ENCODE assay signal across 1 cellular context in the genomic region with DNA sequence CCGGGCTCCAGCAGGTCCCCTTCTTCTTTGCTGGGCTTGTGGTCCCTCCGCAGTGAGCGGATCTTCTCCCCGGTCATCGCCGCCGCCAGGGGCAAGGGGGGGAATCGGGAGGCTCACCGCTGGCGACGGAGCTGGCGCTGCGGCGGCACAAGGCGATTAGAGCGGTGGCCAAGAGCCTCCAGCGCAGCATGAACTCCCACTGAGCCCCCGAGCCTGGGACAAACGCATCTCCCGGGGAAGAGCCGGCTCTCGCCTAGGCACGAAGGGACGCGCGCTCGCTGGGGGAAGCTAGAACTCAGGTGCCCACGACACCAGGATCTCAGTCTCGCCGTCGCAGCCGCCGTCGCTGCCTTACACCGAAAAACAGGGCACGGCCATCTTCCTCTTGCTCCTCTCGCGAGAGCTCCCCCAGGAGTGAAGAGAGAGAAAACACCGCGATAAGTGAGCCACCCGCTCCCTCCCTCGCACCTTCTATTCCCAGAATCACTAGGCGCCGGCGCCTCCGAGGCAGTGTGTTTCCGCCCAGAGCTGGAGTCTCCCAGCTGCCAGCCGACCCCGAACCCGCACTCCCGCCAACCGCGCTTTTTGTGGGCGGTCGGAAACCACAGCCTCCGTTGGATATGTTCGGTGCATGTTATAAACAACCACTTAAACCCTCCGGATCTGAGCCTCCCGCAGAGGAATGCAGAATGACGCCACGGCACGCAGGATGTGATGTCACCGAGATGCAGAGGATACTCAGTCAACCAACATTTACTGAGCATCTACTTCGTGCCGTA.
TF ChIP-seq lines count a peak whose summit lies in the region.

A gene with protein sequence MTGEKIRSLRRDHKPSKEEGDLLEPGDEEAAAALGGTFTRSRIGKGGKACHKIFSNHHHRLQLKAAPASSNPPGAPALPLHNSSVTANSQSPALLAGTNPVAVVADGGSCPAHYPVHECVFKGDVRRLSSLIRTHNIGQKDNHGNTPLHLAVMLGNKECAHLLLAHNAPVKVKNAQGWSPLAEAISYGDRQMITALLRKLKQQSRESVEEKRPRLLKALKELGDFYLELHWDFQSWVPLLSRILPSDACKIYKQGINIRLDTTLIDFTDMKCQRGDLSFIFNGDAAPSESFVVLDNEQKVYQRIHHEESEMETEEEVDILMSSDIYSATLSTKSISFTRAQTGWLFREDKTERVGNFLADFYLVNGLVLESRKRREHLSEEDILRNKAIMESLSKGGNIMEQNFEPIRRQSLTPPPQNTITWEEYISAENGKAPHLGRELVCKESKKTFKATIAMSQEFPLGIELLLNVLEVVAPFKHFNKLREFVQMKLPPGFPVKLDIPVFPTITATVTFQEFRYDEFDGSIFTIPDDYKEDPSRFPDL (minus strand): TSS at position 391 of the 779 bp plus-strand sequence. CDS start 314 bp downstream, at position 77.

TF ChIP-seq in K562, 482 proteins besides CTCF, POLR2A, EP300 and RAD21 (continued from another document and continues in another):
- TF ChIP-seq, protein P1, sequence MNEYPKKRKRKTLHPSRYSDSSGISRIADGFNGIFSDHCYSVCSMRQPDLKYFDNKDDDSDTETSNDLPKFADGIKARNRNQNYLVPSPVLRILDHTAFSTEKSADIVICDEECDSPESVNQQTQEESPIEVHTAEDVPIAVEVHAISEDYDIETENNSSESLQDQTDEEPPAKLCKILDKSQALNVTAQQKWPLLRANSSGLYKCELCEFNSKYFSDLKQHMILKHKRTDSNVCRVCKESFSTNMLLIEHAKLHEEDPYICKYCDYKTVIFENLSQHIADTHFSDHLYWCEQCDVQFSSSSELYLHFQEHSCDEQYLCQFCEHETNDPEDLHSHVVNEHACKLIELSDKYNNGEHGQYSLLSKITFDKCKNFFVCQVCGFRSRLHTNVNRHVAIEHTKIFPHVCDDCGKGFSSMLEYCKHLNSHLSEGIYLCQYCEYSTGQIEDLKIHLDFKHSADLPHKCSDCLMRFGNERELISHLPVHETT (CRISPR knock-in tag; conservative IDR thresholded peaks at IDR 0.05 in 1 of 2, IDR thresholded peaks at IDR 0.05 in 1 of 2) = peak in 1 of 2 experiments; percentile 58; a peak in 2 of 4 replicates
- TF ChIP-seq ASH1L (IDR thresholded peaks at IDR 0.05; ENCODE audit: borderline replicate concordance, low read depth, partially characterized antibody) = peak; percentile 33
- no peak for TF ChIP-seq ZNF41 (CRISPR knock-in tag; conservative IDR thresholded peaks at IDR 0.05)
- peak; percentile 63; the same call in 1 of the 2 replicates for TF ChIP-seq ZNF830 (CRISPR knock-in tag; IDR thresholded peaks at IDR 0.05)
- TF ChIP-seq, protein P2, sequence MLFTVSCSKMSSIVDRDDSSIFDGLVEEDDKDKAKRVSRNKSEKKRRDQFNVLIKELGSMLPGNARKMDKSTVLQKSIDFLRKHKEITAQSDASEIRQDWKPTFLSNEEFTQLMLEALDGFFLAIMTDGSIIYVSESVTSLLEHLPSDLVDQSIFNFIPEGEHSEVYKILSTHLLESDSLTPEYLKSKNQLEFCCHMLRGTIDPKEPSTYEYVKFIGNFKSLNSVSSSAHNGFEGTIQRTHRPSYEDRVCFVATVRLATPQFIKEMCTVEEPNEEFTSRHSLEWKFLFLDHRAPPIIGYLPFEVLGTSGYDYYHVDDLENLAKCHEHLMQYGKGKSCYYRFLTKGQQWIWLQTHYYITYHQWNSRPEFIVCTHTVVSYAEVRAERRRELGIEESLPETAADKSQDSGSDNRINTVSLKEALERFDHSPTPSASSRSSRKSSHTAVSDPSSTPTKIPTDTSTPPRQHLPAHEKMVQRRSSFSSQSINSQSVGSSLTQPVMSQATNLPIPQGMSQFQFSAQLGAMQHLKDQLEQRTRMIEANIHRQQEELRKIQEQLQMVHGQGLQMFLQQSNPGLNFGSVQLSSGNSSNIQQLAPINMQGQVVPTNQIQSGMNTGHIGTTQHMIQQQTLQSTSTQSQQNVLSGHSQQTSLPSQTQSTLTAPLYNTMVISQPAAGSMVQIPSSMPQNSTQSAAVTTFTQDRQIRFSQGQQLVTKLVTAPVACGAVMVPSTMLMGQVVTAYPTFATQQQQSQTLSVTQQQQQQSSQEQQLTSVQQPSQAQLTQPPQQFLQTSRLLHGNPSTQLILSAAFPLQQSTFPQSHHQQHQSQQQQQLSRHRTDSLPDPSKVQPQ (CRISPR knock-in tag; IDR thresholded peaks at IDR 0.05; ENCODE audit: borderline replicate concordance) = no peak
- 0 out of 2 replicates have a peak, but pooled peaks have one; percentile 37 for TF ChIP-seq ZNF24 (IDR thresholded peaks at IDR 0.05)
- peak; percentile 53; the same call in 1 of the 2 replicates for TF ChIP-seq TOE1 (IDR thresholded peaks at IDR 0.05; ENCODE audit: borderline replicate concordance)
- TF ChIP-seq TOE1 (CRISPR knock-in tag; IDR thresholded peaks at IDR 0.05; ENCODE audit: borderline replicate concordance, low read depth) = 0 out of 2 replicates have a peak, but pooled peaks have one; percentile 43
- TF ChIP-seq ZNF140 (CRISPR knock-in tag; IDR thresholded peaks at IDR 0.05) = no peak
- TF ChIP-seq ZNF12 (CRISPR knock-in tag; IDR thresholded peaks at IDR 0.05) = peak; percentile 72; the same call in 1 of the 2 replicates
- no peak for TF ChIP-seq FUS (optimal IDR thresholded peaks at IDR 0.05; ENCODE audit: low read depth, low read length)
- TF ChIP-seq, protein P3, sequence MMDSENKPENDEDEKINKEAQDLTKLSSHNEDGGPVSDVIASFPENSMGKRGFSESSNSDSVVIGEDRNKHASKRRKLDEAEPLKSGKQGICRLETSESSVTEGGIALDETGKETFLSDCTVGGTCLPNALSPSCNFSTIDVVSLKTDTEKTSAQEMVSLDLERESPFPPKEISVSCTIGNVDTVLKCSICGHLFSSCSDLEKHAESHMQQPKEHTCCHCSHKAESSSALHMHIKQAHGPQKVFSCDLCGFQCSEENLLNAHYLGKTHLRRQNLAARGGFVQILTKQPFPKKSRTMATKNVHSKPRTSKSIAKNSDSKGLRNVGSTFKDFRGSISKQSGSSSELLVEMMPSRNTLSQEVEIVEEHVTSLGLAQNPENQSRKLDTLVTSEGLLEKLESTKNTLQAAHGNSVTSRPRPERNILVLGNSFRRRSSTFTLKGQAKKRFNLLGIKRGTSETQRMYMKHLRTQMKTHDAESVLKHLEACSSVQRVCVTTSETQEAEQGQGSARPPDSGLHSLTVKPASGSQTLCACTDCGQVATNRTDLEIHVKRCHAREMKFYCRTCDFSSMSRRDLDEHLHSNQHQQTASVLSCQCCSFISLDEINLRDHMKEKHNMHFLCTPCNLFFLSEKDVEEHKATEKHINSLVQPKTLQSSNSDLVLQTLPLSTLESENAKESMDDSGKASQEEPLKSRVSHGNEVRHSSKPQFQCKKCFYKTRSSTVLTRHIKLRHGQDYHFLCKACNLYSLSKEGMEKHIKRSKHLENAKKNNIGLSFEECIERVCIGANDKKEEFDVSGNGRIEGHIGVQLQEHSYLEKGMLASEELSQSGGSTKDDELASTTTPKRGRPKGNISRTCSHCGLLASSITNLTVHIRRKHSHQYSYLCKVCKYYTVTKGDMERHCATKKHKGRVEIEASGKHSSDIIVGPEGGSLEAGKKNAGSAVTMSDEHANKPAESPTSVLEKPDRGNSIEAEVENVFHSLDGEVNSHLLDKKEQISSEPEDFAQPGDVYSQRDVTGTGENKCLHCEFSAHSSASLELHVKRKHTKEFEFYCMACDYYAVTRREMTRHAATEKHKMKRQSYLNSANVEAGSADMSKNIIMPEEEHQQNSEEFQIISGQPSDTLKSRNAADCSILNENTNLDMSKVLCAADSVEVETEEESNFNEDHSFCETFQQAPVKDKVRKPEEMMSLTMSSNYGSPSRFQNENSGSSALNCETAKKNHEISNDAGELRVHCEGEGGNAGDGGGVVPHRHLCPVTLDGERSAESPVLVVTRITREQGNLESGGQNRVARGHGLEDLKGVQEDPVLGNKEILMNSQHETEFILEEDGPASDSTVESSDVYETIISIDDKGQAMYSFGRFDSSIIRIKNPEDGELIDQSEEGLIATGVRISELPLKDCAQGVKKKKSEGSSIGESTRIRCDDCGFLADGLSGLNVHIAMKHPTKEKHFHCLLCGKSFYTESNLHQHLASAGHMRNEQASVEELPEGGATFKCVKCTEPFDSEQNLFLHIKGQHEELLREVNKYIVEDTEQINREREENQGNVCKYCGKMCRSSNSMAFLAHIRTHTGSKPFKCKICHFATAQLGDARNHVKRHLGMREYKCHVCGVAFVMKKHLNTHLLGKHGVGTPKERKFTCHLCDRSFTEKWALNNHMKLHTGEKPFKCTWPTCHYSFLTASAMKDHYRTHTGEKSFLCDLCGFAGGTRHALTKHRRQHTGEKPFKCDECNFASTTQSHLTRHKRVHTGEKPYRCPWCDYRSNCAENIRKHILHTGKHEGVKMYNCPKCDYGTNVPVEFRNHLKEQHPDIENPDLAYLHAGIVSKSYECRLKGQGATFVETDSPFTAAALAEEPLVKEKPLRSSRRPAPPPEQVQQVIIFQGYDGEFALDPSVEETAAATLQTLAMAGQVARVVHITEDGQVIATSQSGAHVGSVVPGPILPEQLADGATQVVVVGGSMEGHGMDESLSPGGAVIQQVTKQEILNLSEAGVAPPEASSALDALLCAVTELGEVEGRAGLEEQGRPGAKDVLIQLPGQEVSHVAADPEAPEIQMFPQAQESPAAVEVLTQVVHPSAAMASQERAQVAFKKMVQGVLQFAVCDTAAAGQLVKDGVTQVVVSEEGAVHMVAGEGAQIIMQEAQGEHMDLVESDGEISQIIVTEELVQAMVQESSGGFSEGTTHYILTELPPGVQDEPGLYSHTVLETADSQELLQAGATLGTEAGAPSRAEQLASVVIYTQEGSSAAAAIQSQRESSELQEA (IDR thresholded peaks at IDR 0.05; ENCODE audit: low read depth) = no peak
- TF ChIP-seq, protein P4, sequence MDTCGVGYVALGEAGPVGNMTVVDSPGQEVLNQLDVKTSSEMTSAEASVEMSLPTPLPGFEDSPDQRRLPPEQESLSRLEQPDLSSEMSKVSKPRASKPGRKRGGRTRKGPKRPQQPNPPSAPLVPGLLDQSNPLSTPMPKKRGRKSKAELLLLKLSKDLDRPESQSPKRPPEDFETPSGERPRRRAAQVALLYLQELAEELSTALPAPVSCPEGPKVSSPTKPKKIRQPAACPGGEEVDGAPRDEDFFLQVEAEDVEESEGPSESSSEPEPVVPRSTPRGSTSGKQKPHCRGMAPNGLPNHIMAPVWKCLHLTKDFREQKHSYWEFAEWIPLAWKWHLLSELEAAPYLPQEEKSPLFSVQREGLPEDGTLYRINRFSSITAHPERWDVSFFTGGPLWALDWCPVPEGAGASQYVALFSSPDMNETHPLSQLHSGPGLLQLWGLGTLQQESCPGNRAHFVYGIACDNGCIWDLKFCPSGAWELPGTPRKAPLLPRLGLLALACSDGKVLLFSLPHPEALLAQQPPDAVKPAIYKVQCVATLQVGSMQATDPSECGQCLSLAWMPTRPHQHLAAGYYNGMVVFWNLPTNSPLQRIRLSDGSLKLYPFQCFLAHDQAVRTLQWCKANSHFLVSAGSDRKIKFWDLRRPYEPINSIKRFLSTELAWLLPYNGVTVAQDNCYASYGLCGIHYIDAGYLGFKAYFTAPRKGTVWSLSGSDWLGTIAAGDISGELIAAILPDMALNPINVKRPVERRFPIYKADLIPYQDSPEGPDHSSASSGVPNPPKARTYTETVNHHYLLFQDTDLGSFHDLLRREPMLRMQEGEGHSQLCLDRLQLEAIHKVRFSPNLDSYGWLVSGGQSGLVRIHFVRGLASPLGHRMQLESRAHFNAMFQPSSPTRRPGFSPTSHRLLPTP (IDR thresholded peaks at IDR 0.05; ENCODE audit: borderline replicate concordance, extremely low read depth, insufficient read length) = no peak
- no peak for TF ChIP-seq NFYB (IDR thresholded peaks at IDR 0.05; ENCODE audit: extremely low read depth, insufficient read length)
- TF ChIP-seq ZNF79 (CRISPR knock-in tag; IDR thresholded peaks at IDR 0.05; ENCODE audit: low read depth) = 0 out of 2 replicates have a peak, but pooled peaks have one; percentile 20
- TF ChIP-seq ZNF584 (CRISPR knock-in tag; IDR thresholded peaks at IDR 0.05; ENCODE audit: low read depth) = no peak
- TF ChIP-seq SNRNP70 (optimal IDR thresholded peaks at IDR 0.05; ENCODE audit: low read depth, low read length) = no peak
- TF ChIP-seq, protein P5, sequence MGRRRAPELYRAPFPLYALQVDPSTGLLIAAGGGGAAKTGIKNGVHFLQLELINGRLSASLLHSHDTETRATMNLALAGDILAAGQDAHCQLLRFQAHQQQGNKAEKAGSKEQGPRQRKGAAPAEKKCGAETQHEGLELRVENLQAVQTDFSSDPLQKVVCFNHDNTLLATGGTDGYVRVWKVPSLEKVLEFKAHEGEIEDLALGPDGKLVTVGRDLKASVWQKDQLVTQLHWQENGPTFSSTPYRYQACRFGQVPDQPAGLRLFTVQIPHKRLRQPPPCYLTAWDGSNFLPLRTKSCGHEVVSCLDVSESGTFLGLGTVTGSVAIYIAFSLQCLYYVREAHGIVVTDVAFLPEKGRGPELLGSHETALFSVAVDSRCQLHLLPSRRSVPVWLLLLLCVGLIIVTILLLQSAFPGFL (CRISPR knock-in tag; IDR thresholded peaks at IDR 0.05) = 0 out of 2 replicates have a peak, but pooled peaks have one; percentile 42
- peak; percentile 97 for TF ChIP-seq SUPT5H (IDR thresholded peaks at IDR 0.05)
- no peak for TF ChIP-seq TGIF2 (CRISPR knock-in tag; IDR thresholded peaks at IDR 0.05)
- TF ChIP-seq LARP7 (IDR thresholded peaks at IDR 0.05) = no peak
- no peak for TF ChIP-seq TAL1 (IDR thresholded peaks at IDR 0.05)
- TF ChIP-seq, protein P6, sequence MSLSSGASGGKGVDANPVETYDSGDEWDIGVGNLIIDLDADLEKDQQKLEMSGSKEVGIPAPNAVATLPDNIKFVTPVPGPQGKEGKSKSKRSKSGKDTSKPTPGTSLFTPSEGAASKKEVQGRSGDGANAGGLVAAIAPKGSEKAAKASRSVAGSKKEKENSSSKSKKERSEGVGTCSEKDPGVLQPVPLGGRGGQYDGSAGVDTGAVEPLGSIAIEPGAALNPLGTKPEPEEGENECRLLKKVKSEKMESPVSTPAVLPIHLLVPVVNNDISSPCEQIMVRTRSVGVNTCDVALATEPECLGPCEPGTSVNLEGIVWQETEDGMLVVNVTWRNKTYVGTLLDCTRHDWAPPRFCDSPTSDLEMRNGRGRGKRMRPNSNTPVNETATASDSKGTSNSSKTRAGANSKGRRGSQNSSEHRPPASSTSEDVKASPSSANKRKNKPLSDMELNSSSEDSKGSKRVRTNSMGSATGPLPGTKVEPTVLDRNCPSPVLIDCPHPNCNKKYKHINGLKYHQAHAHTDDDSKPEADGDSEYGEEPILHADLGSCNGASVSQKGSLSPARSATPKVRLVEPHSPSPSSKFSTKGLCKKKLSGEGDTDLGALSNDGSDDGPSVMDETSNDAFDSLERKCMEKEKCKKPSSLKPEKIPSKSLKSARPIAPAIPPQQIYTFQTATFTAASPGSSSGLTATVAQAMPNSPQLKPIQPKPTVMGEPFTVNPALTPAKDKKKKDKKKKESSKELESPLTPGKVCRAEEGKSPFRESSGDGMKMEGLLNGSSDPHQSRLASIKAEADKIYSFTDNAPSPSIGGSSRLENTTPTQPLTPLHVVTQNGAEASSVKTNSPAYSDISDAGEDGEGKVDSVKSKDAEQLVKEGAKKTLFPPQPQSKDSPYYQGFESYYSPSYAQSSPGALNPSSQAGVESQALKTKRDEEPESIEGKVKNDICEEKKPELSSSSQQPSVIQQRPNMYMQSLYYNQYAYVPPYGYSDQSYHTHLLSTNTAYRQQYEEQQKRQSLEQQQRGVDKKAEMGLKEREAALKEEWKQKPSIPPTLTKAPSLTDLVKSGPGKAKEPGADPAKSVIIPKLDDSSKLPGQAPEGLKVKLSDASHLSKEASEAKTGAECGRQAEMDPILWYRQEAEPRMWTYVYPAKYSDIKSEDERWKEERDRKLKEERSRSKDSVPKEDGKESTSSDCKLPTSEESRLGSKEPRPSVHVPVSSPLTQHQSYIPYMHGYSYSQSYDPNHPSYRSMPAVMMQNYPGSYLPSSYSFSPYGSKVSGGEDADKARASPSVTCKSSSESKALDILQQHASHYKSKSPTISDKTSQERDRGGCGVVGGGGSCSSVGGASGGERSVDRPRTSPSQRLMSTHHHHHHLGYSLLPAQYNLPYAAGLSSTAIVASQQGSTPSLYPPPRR (CRISPR knock-in tag; IDR thresholded peaks at IDR 0.05; ENCODE audit: borderline replicate concordance) = peak; percentile 33; the same call in 1 of the 2 replicates
- TF ChIP-seq LEF1 (IDR thresholded peaks at IDR 0.05) = no peak; the same call in 1 of the 2 replicates
- no peak for TF ChIP-seq ZNF764 (CRISPR knock-in tag; IDR thresholded peaks at IDR 0.05; ENCODE audit: low read depth)
- no peak for TF ChIP-seq DNMT1 (IDR thresholded peaks at IDR 0.05)
